ENCODE assay signal across 8 cellular contexts in the genomic region with DNA sequence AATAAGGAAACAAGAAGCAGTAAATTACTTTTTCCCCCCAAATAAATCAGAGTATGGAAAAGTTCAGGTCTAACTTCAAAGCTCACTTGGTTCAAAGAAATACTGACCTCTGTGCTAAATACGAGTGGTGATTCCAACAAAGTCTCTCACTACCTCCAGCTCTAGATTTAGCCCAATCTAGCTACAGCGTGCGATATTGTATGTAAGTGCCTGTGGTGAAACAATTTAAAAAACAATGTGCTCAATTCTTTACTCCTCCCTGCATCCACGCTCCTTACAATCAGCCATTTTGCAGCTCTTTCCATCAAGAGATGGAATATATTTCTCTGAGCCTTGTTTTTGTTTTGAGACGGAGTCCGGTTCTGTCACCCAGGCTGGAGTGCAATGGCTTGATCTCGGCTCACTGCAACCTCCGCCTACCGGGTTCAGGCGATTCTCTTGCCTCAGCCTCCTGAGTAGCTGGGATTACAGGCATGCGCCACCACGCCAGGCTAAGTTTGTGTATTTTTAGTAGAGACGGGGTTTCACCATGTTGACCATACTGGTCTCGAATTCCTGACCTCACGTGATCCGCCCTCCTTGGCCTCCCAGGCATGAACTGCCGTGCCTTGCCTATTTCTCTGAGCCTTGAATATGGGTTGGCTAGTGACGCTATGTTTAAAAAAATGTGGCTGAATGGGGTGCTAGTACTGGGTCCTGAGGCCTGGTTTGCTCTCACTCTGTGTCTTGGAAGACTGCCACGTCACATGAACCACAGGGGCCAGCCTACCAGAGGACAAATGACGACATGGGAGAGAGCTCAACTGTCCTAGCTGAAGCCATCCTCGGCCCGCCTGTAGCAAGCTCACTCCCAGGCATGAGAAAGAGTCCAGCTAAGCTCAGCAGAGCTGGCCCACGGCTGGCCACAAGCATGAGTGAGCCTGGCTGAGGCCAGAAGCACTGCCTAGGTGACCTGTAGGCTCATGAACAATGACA. TPM values are rescaled to one million over a fixed set of nuclear protein-coding genes. Genes with fewer than 3 reads are reported as not detected.
DNase-seq lines count a peak whose midpoint lies in the region; ATAC-seq and TF ChIP-seq lines count a peak whose summit lies in the region.

No MANE protein-coding gene starts in this region.

- peaks cover 26% of the 10 kb centered on the region for H3K4me1 ChIP-seq in CD8-positive, alpha-beta memory T cell (ENCODE audit: insufficient read depth, low read length)

- no peak overlapping the region for H3K27ac ChIP-seq in CD8-positive, alpha-beta memory T cell (ENCODE audit: low read depth, low read length)

- H3K4me3 ChIP-seq in CD8-positive, alpha-beta memory T cell (ENCODE audit: low read length) = no peak overlapping the region
- H3K4me3 ChIP-seq in fibroblast of villous mesenchyme (ENCODE audit: low read depth, low read length) = no peak overlapping the region

- no peaks in the 10 kb centered on the region for H3K27me3 Mint-ChIP-seq in CD8-positive, alpha-beta memory T cell
- H3K27me3 Mint-ChIP-seq in T-helper 17 cell = no peaks in the 10 kb centered on the region
- H3K27me3 Mint-ChIP-seq in endothelial cell (ENCODE audit: unreplicated experiment) = peaks cover 3% of the 10 kb centered on the region

- no peaks in the 10 kb centered on the region for H3K9me3 ChIP-seq in CD8-positive, alpha-beta memory T cell (ENCODE audit: low read length)
- no peaks in the 10 kb centered on the region for H3K9me3 ChIP-seq in T-helper 17 cell (ENCODE audit: control insufficient read depth, low read length, poor library complexity, severe bottlenecking)

- TF ChIP-seq CTCF in fibroblast of villous mesenchyme (IDR thresholded peaks at IDR 0.05; ENCODE audit: insufficient read depth, low read depth, low read length) (no peak), endothelial cell (IDR thresholded peaks at IDR 0.05; ENCODE audit: unreplicated experiment) (no peak)

- CTCF ChIA-PET in CD8-positive, alpha-beta memory T cell (lab: Charles Lee) = interaction anchor here (1.4 kb wide), 1 partner anchor 31 kb away, joined by 4 read pairs; no protein-coding TSS in a partner anchor

- H3K27me3 ChIP-seq in CD8-positive, alpha-beta memory T cell (ENCODE audit: insufficient read depth, low read length, poor library complexity, severe bottlenecking) = no peaks in the 10 kb centered on the region

- H3K4me1 Mint-ChIP-seq in CD8-positive, alpha-beta memory T cell = peaks cover 53 to 82% (median 67%) of the 10 kb centered on the region in 3 donors
- H3K4me1 Mint-ChIP-seq in T-helper 17 cell = peaks cover 37% of the 10 kb centered on the region
- no peaks in the 10 kb centered on the region for H3K4me1 Mint-ChIP-seq in endothelial cell (ENCODE audit: unreplicated experiment)

- peak; percentile 12 for ATAC-seq in T-helper 17 cell
- no peak for ATAC-seq in GM21723 (IDR thresholded peaks at IDR 0.05; ENCODE audit: unreplicated experiment)

- DNase-seq in CD8-positive, alpha-beta memory T cell = no peak
- DNase-seq in T-helper 17 cell (no peak), fibroblast of villous mesenchyme (ENCODE audit: low read depth) (peak; percentile 78), occipital lobe (lab: John Stamatoyannopoulos, UW) (peak; percentile 39), GM03348 (ENCODE audit: low spot score) (no peak), germinal center (ENCODE audit: low spot score) (no peak), endothelial cell (ENCODE audit: low spot score) (no peak)

- H3K4me3 Mint-ChIP-seq in CD8-positive, alpha-beta memory T cell = peak overlapping the region in 6 of 7 donors; percentile 57 to 74 (median 64)
- peak overlapping the region; percentile 66 for H3K4me3 Mint-ChIP-seq in T-helper 17 cell
- H3K4me3 Mint-ChIP-seq in endothelial cell (ENCODE audit: unreplicated experiment) = no peak overlapping the region

- peak overlapping the region; percentile 11 to 89 (median 82) for H3K27ac Mint-ChIP-seq in CD8-positive, alpha-beta memory T cell
- H3K27ac Mint-ChIP-seq in T-helper 17 cell = peak overlapping the region; percentile 96
- H3K27ac Mint-ChIP-seq in endothelial cell (ENCODE audit: unreplicated experiment) = no peak overlapping the region

- POLR2A ChIA-PET in CD8-positive, alpha-beta memory T cell (lab: Charles Lee) = interaction anchor here (1.1 kb wide), 1 partner anchor 11 kb away, joined by 3 read pairs; no protein-coding TSS in a partner anchor

- H3K36me3 ChIP-seq in CD8-positive, alpha-beta memory T cell (ENCODE audit: insufficient read depth, low read length) = no peaks in the 10 kb centered on the region

- H3K36me3 Mint-ChIP-seq in CD8-positive, alpha-beta memory T cell = peaks cover 0 to 8% (median 3%) of the 10 kb centered on the region in 3 donors
- H3K36me3 Mint-ChIP-seq in T-helper 17 cell (ENCODE audit: low read depth) = no peaks in the 10 kb centered on the region
- H3K36me3 Mint-ChIP-seq in endothelial cell (ENCODE audit: low read depth, unreplicated experiment) = peaks cover 13% of the 10 kb centered on the region

- H3K9me3 Mint-ChIP-seq in CD8-positive, alpha-beta memory T cell = no peaks in the 10 kb centered on the region
- H3K9me3 Mint-ChIP-seq in endothelial cell (ENCODE audit: unreplicated experiment) = no peaks in the 10 kb centered on the region

RNA-seq across cellular contexts. Expression of gene WDFY1, which starts 14.8 kb away (rescaled TPM):
- total RNA-seq in CD8-positive, alpha-beta memory T cell = 10 to 100 TPM; 16.0 to 18.1 TPM
- 28.5 TPM for polyA plus RNA-seq in CD8-positive, alpha-beta memory T cell
- total RNA-seq in T-helper 17 cell = 10 to 100 TPM; 36.9 to 44.8 TPM
- total RNA-seq in fibroblast of villous mesenchyme = 113 and 152 TPM in 2 replicates
- total RNA-seq in occipital lobe = 67.8 TPM
- 53.1 TPM for total RNA-seq in endothelial cell (ENCODE audit: unreplicated experiment)

RNA-seq across cellular contexts. Expression of gene MRPL44, which starts 27.0 kb away (rescaled TPM):
- total RNA-seq in CD8-positive, alpha-beta memory T cell = 10 to 100 TPM; 42.6 TPM
- 26.7 TPM for polyA plus RNA-seq in CD8-positive, alpha-beta memory T cell
- total RNA-seq in T-helper 17 cell (10 to 100 TPM; 21.8 to 30.5 TPM), fibroblast of villous mesenchyme (22.9 and 32.0 TPM in 2 replicates), occipital lobe (80.2 TPM), endothelial cell (ENCODE audit: unreplicated experiment) (25.7 TPM)

Comparison
In these comparisons a context has a peak if more than half of its experiments do, and no peak if none do; other contexts are left out.
1. DNase-seq: peak in fibroblast of villous mesenchyme (single experiment) and occipital lobe (single experiment); none in CD8-positive, alpha-beta memory T cell (0 of 5), T-helper 17 cell (0 of 3), GM03348 (single experiment), germinal center (single experiment) and endothelial cell (single experiment).